Comparison of ENCODE assay signal across 21 cellular contexts in genomic region chr12:113041560-113041959, GRCh38. TPM values are rescaled to one million over a fixed set of nuclear protein-coding genes. Genes with fewer than 3 reads are reported as not detected.
DNase-seq lines count a peak whose midpoint lies in the region; ATAC-seq, FAIRE-seq and TF ChIP-seq lines count a peak whose summit lies in the region.
"Had no signal": no experiment of that assay in that cellular context is flagged by ENCODE, and none has a peak within 500 bp of the region (broad histone marks: within the 10 kb centered on the region; RNA-seq: fewer than 3 reads in every experiment).

No MANE protein-coding gene starts in this region.

- WGBS in K562 (ENCODE audit: insufficient coverage, low coverage, missing lambda C conversion rate) = under 1% methylated on average over 7 of the region's 7 CpGs

- no peaks in the 10 kb centered on the region for H3K9me1 ChIP-seq in K562 (ENCODE audit: control insufficient read depth, insufficient read depth, low read length)

- H3K4me3 Mint-ChIP-seq in natural killer cell treated with Interleukin-12 subunit alpha and Interleukin-12 subunit beta and Interleukin-15 and Interleukin-18, amount 100 ng/mL, for 72 hours = no peak overlapping the region
- H3K4me3 Mint-ChIP-seq in natural killer cell = no peak overlapping the region
- H3K4me3 Mint-ChIP-seq in CD4-positive, alpha-beta T cell = no peak overlapping the region
- H3K4me3 Mint-ChIP-seq: CD4-positive, alpha-beta memory T cell had no signal

- H3K27ac Mint-ChIP-seq in natural killer cell treated with Interleukin-12 subunit alpha and Interleukin-12 subunit beta and Interleukin-15 and Interleukin-18, amount 100 ng/mL, for 72 hours = no peak overlapping the region
- H3K27ac Mint-ChIP-seq in natural killer cell = no peak overlapping the region
- H3K27ac Mint-ChIP-seq in CD4-positive, alpha-beta T cell = no peak overlapping the region
- H3K27ac Mint-ChIP-seq: CD4-positive, alpha-beta memory T cell had no signal

- H3K27me3 Mint-ChIP-seq in natural killer cell treated with Interleukin-12 subunit alpha and Interleukin-12 subunit beta and Interleukin-15 and Interleukin-18, amount 100 ng/mL, for 72 hours = peaks cover 16 to 22% of the 10 kb centered on the region in 2 donors
- H3K27me3 Mint-ChIP-seq in natural killer cell (ENCODE audit: low read depth in 2 of 2) = peaks cover 8 to 22% of the 10 kb centered on the region in 2 donors
- no peaks in the 10 kb centered on the region for H3K27me3 Mint-ChIP-seq in CD4-positive, alpha-beta T cell

- no peak for TF ChIP-seq CTCF in natural killer cell (IDR thresholded peaks at IDR 0.05)
- no peak for TF ChIP-seq CTCF in HEK293 (tag by site-specific recombination; IDR thresholded peaks at IDR 0.05)
- TF ChIP-seq CTCF in K562 (IDR thresholded peaks at IDR 0.05 in 2 of 3, conservative IDR thresholded peaks at IDR 0.05 in 1 of 3; ENCODE audit: insufficient read depth in 2 of 3, low read depth in 1 of 3, low read length in 3 of 3) = no peak
- no peak for TF ChIP-seq CTCF in CD4-positive, alpha-beta T cell (IDR thresholded peaks at IDR 0.05)

- intact Hi-C loops in natural killer cell (cut with micrococcal nuclease) (no loop called here), K562 (cut with micrococcal nuclease) (no loop called here)
- intact Hi-C loops in CD4-positive, alpha-beta T cell (cut with DNase I, micrococcal nuclease) = no loop called here

- H3K9me3 ChIP-seq in HEK293 (ENCODE audit: control insufficient read depth, insufficient read depth, low read depth, low read length) (no peaks in the 10 kb centered on the region), K562 (replicated peaks; ENCODE audit: control insufficient read depth, insufficient read depth, low read depth, low read length) (no peaks in the 10 kb centered on the region), subcutaneous abdominal adipose tissue (ENCODE audit: control insufficient read depth in 5 of 5, low read length in 5 of 5) (peaks cover 0 to 5% (median 0%) of the 10 kb centered on the region in 5 donors)
- no peaks in the 10 kb centered on the region for H3K9me3 ChIP-seq in CD4-positive, alpha-beta T cell (ENCODE audit: control insufficient read depth, low read length)

- TF ChIP-seq POLR2A in K562 (conservative IDR thresholded peaks at IDR 0.05) = no peak

- CTCF ChIA-PET in HEK293 (lab: Yijun Ruan, JAX) (interaction anchor here (0.8 kb wide), 1 partner anchor 49 kb away, joined by 3 read pairs; no protein-coding TSS in a partner anchor), K562 (lab: Yijun Ruan, JAX; ENCODE audit: low intra/inter-chr PET ratio) (no interaction called here)
- CTCF ChIA-PET in CD4-positive, alpha-beta T cell (lab: Charles Lee) = no interaction called here

- in situ Hi-C loops in K562 (cut with MboI) = no loop called here

- H2AFZ ChIP-seq in K562 (ENCODE audit: low read depth, low read length) = no peak overlapping the region

- H3K79me2 ChIP-seq in K562 (ENCODE audit: control insufficient read depth, insufficient read depth, low read length) = no peaks in the 10 kb centered on the region

- FAIRE-seq in K562 (lab: Jason Lieb, UNC) = no peak
- FAIRE-seq: D721Med, G401.6, GM12891, H54 had no signal

- ATAC-seq in natural killer cell treated with Interleukin-12 subunit alpha and Interleukin-12 subunit beta and Interleukin-15 and Interleukin-18, amount 100 ng/mL, for 72 hours = no peak
- ATAC-seq in natural killer cell (no peak), K562 (no peak), HG03521 (IDR thresholded peaks at IDR 0.05; ENCODE audit: unreplicated experiment) (no peak), HG02885 (IDR thresholded peaks at IDR 0.05; ENCODE audit: poor library complexity, unreplicated experiment) (no peak)
- ATAC-seq in CD4-positive, alpha-beta T cell (ENCODE audit: poor library complexity) = no peak

- no peak overlapping the region for H3K4me2 ChIP-seq in K562 (ENCODE audit: insufficient read depth, low read length)
- H3K4me2 ChIP-seq: BLaER1 had no signal

- POLR2A ChIA-PET in HEK293 (lab: Yijun Ruan, JAX) = no interaction called here
- POLR2A ChIA-PET in K562 (lab: Yijun Ruan, JAX) = no interaction called here
- POLR2A ChIA-PET in CD4-positive, alpha-beta T cell (lab: Charles Lee) = no interaction called here

- no peaks in the 10 kb centered on the region for H3K36me3 Mint-ChIP-seq in natural killer cell treated with Interleukin-12 subunit alpha and Interleukin-12 subunit beta and Interleukin-15 and Interleukin-18, amount 100 ng/mL, for 72 hours
- H3K36me3 Mint-ChIP-seq in natural killer cell = no peaks in the 10 kb centered on the region
- no peaks in the 10 kb centered on the region for H3K36me3 Mint-ChIP-seq in CD4-positive, alpha-beta T cell (ENCODE audit: low read depth)
- H3K36me3 Mint-ChIP-seq: CD4-positive, alpha-beta memory T cell had no signal

- no peaks in the 10 kb centered on the region; the same call in 1 of the 2 replicates for H4K20me1 ChIP-seq in K562 (replicated peaks; ENCODE audit: control insufficient read depth, insufficient read depth, low read length)
- H4K20me1 ChIP-seq: BLaER1 had no signal

- no peak for TF ChIP-seq RAD21 in K562 (CRISPR knock-in tag; conservative IDR thresholded peaks at IDR 0.05 in 1 of 2, IDR thresholded peaks at IDR 0.05 in 1 of 2)

- TF ChIP-seq EP300 in K562 (IDR thresholded peaks at IDR 0.05; ENCODE audit: low read length) = no peak

- H3K9me3 Mint-ChIP-seq in natural killer cell treated with Interleukin-12 subunit alpha and Interleukin-12 subunit beta and Interleukin-15 and Interleukin-18, amount 100 ng/mL, for 72 hours = no peaks in the 10 kb centered on the region
- H3K9me3 Mint-ChIP-seq in natural killer cell = no peaks in the 10 kb centered on the region
- H3K9me3 Mint-ChIP-seq in CD4-positive, alpha-beta T cell = no peaks in the 10 kb centered on the region

- DNase-seq in natural killer cell treated with Interleukin-12 subunit alpha and Interleukin-12 subunit beta and Interleukin-15 and Interleukin-18, amount 100 ng/mL, for 72 hours (ENCODE audit: low spot score) = peak; percentile 22
- no peak for DNase-seq in natural killer cell
- no peak for DNase-seq in K562 (ENCODE audit: extremely low read depth in 1 of 4, low spot score in 3 of 4)
- DNase-seq in CD4-positive, alpha-beta T cell = no peak
- DNase-seq: CD4-positive, alpha-beta memory T cell; COR-L47; DMS153; DMS79 treated with DMSO at 0.1 percent for 48 hours; EL; GM23248; KBM-7 had no signal

- H3K27me3 ChIP-seq in K562 (ENCODE audit: control insufficient read depth in 2 of 2, insufficient read depth in 2 of 2, low read length in 2 of 2) (peaks cover 6 to 27% of the 10 kb centered on the region in 2 experiments; a peak in 3 of 5 replicates), subcutaneous abdominal adipose tissue (ENCODE audit: control insufficient read depth in 5 of 5, insufficient read depth in 4 of 5, low read length in 5 of 5) (no peaks in the 10 kb centered on the region)
- H3K27me3 ChIP-seq in CD4-positive, alpha-beta T cell (ENCODE audit: control insufficient read depth, insufficient read depth, low read length) = no peaks in the 10 kb centered on the region
- H3K27me3 ChIP-seq: BLaER1 had no signal

- no peak overlapping the region for H3K4me3 ChIP-seq in HEK293 (ENCODE audit: low read depth, low read length)
- H3K4me3 ChIP-seq in K562 = no peak overlapping the region
- no peak overlapping the region for H3K4me3 ChIP-seq in subcutaneous abdominal adipose tissue (ENCODE audit: low read depth in 1 of 5, low read length in 5 of 5)
- H3K4me3 ChIP-seq: BLaER1, GM23248 had no signal

- no peaks in the 10 kb centered on the region for H3K4me1 ChIP-seq in HEK293 (ENCODE audit: control insufficient read depth, insufficient read depth, low read length)
- H3K4me1 ChIP-seq in K562 (replicated peaks in 1 of 2; ENCODE audit: control insufficient read depth in 2 of 2, insufficient read depth in 2 of 2, low read length in 2 of 2) = no peaks in the 10 kb centered on the region; a peak in 2 of 5 replicates
- H3K4me1 ChIP-seq in subcutaneous abdominal adipose tissue (ENCODE audit: control insufficient read depth in 5 of 5, insufficient read depth in 5 of 5, low read length in 5 of 5) = peaks cover 2 to 18% (median 14%) of the 10 kb centered on the region in 5 donors

- no peaks in the 10 kb centered on the region for H3K36me3 ChIP-seq in HEK293 (ENCODE audit: control insufficient read depth in 2 of 2, insufficient read depth in 1 of 2, low read length in 2 of 2)
- no peaks in the 10 kb centered on the region for H3K36me3 ChIP-seq in K562 (ENCODE audit: control insufficient read depth, insufficient read depth, low read length)
- no peaks in the 10 kb centered on the region for H3K36me3 ChIP-seq in subcutaneous abdominal adipose tissue (ENCODE audit: control insufficient read depth in 5 of 5, insufficient read depth in 5 of 5, low read length in 5 of 5)
- H3K36me3 ChIP-seq: BLaER1 had no signal

- no TSS peak for BruUV-seq in K562 (replicated peaks; lab: Mats Ljungman, UMichigan)

- H3K27ac ChIP-seq in HEK293 (ENCODE audit: extremely low read depth, low read depth, low read length) = no peak overlapping the region
- H3K27ac ChIP-seq in K562 (ENCODE audit: extremely low read depth, low read depth, low read length) = no peak overlapping the region
- peak overlapping the region; percentile 47 for H3K27ac ChIP-seq in subcutaneous abdominal adipose tissue (ENCODE audit: low read depth, low read length)
- H3K27ac ChIP-seq in CD4-positive, alpha-beta T cell (ENCODE audit: low read depth, low read length) = no peak overlapping the region
- H3K27ac ChIP-seq: BLaER1, HL-60 had no signal

- H3K9ac ChIP-seq in K562 (ENCODE audit: insufficient read depth in 1 of 2, low read depth in 2 of 2, low read length in 2 of 2) (no peak overlapping the region), subcutaneous abdominal adipose tissue (ENCODE audit: low read length in 5 of 5) (no peak overlapping the region)
- H3K9ac ChIP-seq: BLaER1, GM23248 had no signal

- no peaks in the 10 kb centered on the region for H3K4me1 Mint-ChIP-seq in natural killer cell treated with Interleukin-12 subunit alpha and Interleukin-12 subunit beta and Interleukin-15 and Interleukin-18, amount 100 ng/mL, for 72 hours (ENCODE audit: low read depth in 2 of 2)
- H3K4me1 Mint-ChIP-seq in natural killer cell = no peaks in the 10 kb centered on the region
- H3K4me1 Mint-ChIP-seq in CD4-positive, alpha-beta T cell (ENCODE audit: low read depth) = no peaks in the 10 kb centered on the region
- H3K4me1 Mint-ChIP-seq: CD4-positive, alpha-beta memory T cell had no signal

RNA-seq across cellular contexts. Expression of gene DTX1, which starts 15.0 kb away (rescaled TPM):
- total RNA-seq in natural killer cell treated with Interleukin-12 subunit alpha and Interleukin-12 subunit beta and Interleukin-15 and Interleukin-18, amount 100 ng/mL, for 72 hours = 1 to 10 TPM in 1 of 2 donors, not detected in 1; 1.2 TPM
- total RNA-seq in natural killer cell (1 to 10 TPM; 1.7 to 4.2 (median 4.0) TPM), K562 (2014; rRNA removed) (not detected in 2 replicates), K562 (2014; rRNA removed; fragmentation: Illumina TruSeq; extraction: Trizol) (not detected in 2 replicates), K562 (2015; rRNA removed; fragmentation: Illumina TruSeq; extraction: Trizol) (not detected in 2 replicates), K562 (2021) (not detected in 2 replicates)
- total RNA-seq in K562 (2011; cell fraction: chromatin; rRNA removed; ENCODE audit: low replicate concordance) = not detected in 2 replicates
- total RNA-seq in K562 (2011; cell fraction: nucleolus; rRNA removed) = not detected in 2 replicates
- not detected in 2 replicates for total RNA-seq in K562 (2011; cell fraction: nucleoplasm; rRNA removed)
- polyA plus RNA-seq in K562 (2011; rRNA removed) (not detected in 2 replicates), K562 (2014; fragmentation: Illumina TruSeq; extraction: Trizol) (not detected in 2 replicates), K562 (2014; fragmentation: Nextera tagmentation; extraction: Ambion mirVana) (not detected), K562 (2014; rRNA removed) (not detected in 2 replicates)
- polyA plus RNA-seq in K562 (2011; cell fraction: cytosol; rRNA removed) = not detected in 2 replicates
- not detected in 2 replicates for polyA plus RNA-seq in K562 (2011; cell fraction: nucleus; rRNA removed)
- polyA plus RNA-seq in K562 (2012) = not detected in 2 replicates
- not detected in 2 replicates for polyA minus RNA-seq in K562 (2011; rRNA and poly(A)+ RNA removed)
- not detected in 2 replicates for polyA minus RNA-seq in K562 (2011; cell fraction: cytosol; rRNA and poly(A)+ RNA removed)
- not detected in 2 replicates for polyA minus RNA-seq in K562 (2011; cell fraction: nucleus; rRNA and poly(A)+ RNA removed)
- 10 to 100 TPM; 14.0 to 14.2 TPM for total RNA-seq in CD4-positive, alpha-beta T cell
- total RNA-seq: GM23248 had no signal
- polyA plus RNA-seq: GM23248 had no signal
